Comparison of ENCODE assay signal across 9 cellular contexts in genomic region chr4:65669008-65669971, GRCh38. TPM values are rescaled to one million over a fixed set of nuclear protein-coding genes. Genes with fewer than 3 reads are reported as not detected.
A peak's percentile ranks its signal among the peaks of the same experiment; 100 is the strongest.
DNase-seq lines count a peak whose midpoint lies in the region; ATAC-seq and TF ChIP-seq lines count a peak whose summit lies in the region.
"Had no signal": no experiment of that assay in that cellular context is flagged by ENCODE, and none has a peak within 500 bp of the region (broad histone marks: within the 10 kb centered on the region; RNA-seq: fewer than 3 reads in every experiment).

No MANE protein-coding gene starts in this region.

- no peak overlapping the region for H4K91ac ChIP-seq in trophoblast cell (ENCODE audit: low read depth, low read length)

- H3K79me1 ChIP-seq in trophoblast cell (ENCODE audit: low read length) = no peaks in the 10 kb centered on the region

- H3K79me2 ChIP-seq in PC-9 (ENCODE audit: low read depth) (no peaks in the 10 kb centered on the region), trophoblast cell (ENCODE audit: control insufficient read depth, insufficient read depth, low read length, poor library complexity) (no peaks in the 10 kb centered on the region)

- H3K4me3 ChIP-seq in BJ (ENCODE audit: low read depth, low read length) = peak overlapping the region; percentile 28
- no peak overlapping the region; the same call in 1 of the 2 replicates for H3K4me3 ChIP-seq in PC-9
- peak overlapping the region; percentile 17 to 50 for H3K4me3 ChIP-seq in gastroesophageal sphincter
- peak overlapping the region; percentile 51 for H3K4me3 ChIP-seq in trophoblast cell (ENCODE audit: low read depth, low read length)

- no peak for TF ChIP-seq EP300 in gastroesophageal sphincter (IDR thresholded peaks at IDR 0.05)

- H4K20me1 ChIP-seq in PC-9 (ENCODE audit: insufficient read depth) = no peaks in the 10 kb centered on the region

- no peak overlapping the region for H3K4ac ChIP-seq in trophoblast cell (ENCODE audit: low read depth, low read length)

- H3F3A ChIP-seq in PC-9 (ENCODE audit: insufficient read depth, low read depth) = no peaks in the 10 kb centered on the region

- POLR2A ChIA-PET in BJ (lab: Charles Lee) = no interaction called here
- POLR2A ChIA-PET in PC-9 (lab: Charles Lee; ENCODE audit: unreplicated experiment) = no interaction called here

- intact Hi-C loops in PC-9 (cut with micrococcal nuclease; ENCODE audit: unreplicated experiment) = no loop called here

- no peak overlapping the region for H2BK12ac ChIP-seq in trophoblast cell (ENCODE audit: low read length)

- H2AFZ ChIP-seq in PC-9 (no peak overlapping the region), trophoblast cell (ENCODE audit: insufficient read depth, low read length, poor library complexity) (no peak overlapping the region)

- 0 to 18% methylated on average over 8 to 10 of the region's 59 CpGs for WGBS in gastroesophageal sphincter (ENCODE audit: low coverage in 1 of 2), 2 donors
- no CpG with 5 or more reads among the region's 59 CpGs for WGBS in trophoblast cell (ENCODE audit: extremely low coverage, insufficient coverage, insufficient read length)

- no peak overlapping the region for H4K12ac ChIP-seq in trophoblast cell (ENCODE audit: low read depth, low read length)

- no peaks in the 10 kb centered on the region for H3K9me2 ChIP-seq in PC-9 (ENCODE audit: insufficient read depth)

- ATAC-seq in gastroesophageal sphincter (no peak), left lobe of liver (no peak), HG02763 (IDR thresholded peaks at IDR 0.05; ENCODE audit: unreplicated experiment) (no peak)

- H3K23ac ChIP-seq in trophoblast cell (ENCODE audit: low read length) = no peak overlapping the region

- BruUV-seq in PC-9 (replicated peaks; lab: Mats Ljungman, UMichigan) = no TSS peak

- H3K4me1 ChIP-seq in PC-9 (replicated peaks; ENCODE audit: insufficient read depth) = no peaks in the 10 kb centered on the region
- peaks cover 0 to 35% (median 13%) of the 10 kb centered on the region in 3 donors for H3K4me1 ChIP-seq in gastroesophageal sphincter
- H3K4me1 ChIP-seq in trophoblast cell (ENCODE audit: control insufficient read depth in 1 of 2, insufficient read depth in 2 of 2, low read length in 2 of 2) = peaks cover 14 to 20% of the 10 kb centered on the region in 2 experiments

- H3K27ac ChIP-seq in PC-9 = no peak overlapping the region
- H3K27ac ChIP-seq in gastroesophageal sphincter = no peak overlapping the region
- no peak overlapping the region for H3K27ac ChIP-seq in trophoblast cell (ENCODE audit: low read depth, low read length)

- peak overlapping the region; percentile 39 for H3K9ac ChIP-seq in trophoblast cell (ENCODE audit: low read length)

- DNase-seq in BJ (ENCODE audit: low read depth) (no peak), PC-9 (no peak), trophoblast cell (no peak), left lobe of liver (ENCODE audit: low spot score) (no peak), KG1 (lab: John Stamatoyannopoulos, UW) (no peak), NCI-H1105 (lab: John Stamatoyannopoulos, UW) (no peak)
- DNase-seq: T-helper 9 cell had no signal

- no peak overlapping the region for H2BK5ac ChIP-seq in trophoblast cell (ENCODE audit: low read depth, low read length, poor library complexity)

- H2AK5ac ChIP-seq in trophoblast cell (ENCODE audit: low read length) = no peak overlapping the region

- no peak overlapping the region for H3K18ac ChIP-seq in trophoblast cell (ENCODE audit: low read length)

- peaks cover 16% of the 10 kb centered on the region for H3K27me3 ChIP-seq in BJ (ENCODE audit: control insufficient read depth, insufficient read depth, low read length)
- no peaks in the 10 kb centered on the region for H3K27me3 ChIP-seq in PC-9 (ENCODE audit: insufficient read depth, low read depth)
- peaks cover 54% of the 10 kb centered on the region for H3K27me3 ChIP-seq in gastroesophageal sphincter
- H3K27me3 ChIP-seq in trophoblast cell (ENCODE audit: insufficient read depth, low read length) = peaks cover 26% of the 10 kb centered on the region

- no peak for TF ChIP-seq POLR2A in gastroesophageal sphincter (IDR thresholded peaks at IDR 0.05)

- TF ChIP-seq CTCF in BJ (IDR thresholded peaks at IDR 0.05; ENCODE audit: insufficient read depth, low read depth, low read length) (no peak), PC-9 (conservative IDR thresholded peaks at IDR 0.05) (no peak), gastroesophageal sphincter (IDR thresholded peaks at IDR 0.05) (no peak)

- H4K8ac ChIP-seq in trophoblast cell (ENCODE audit: low read depth, low read length) = no peak overlapping the region

- H3K14ac ChIP-seq in trophoblast cell (ENCODE audit: low read length) = no peak overlapping the region

- H3K36me3 ChIP-seq in BJ (ENCODE audit: control insufficient read depth, insufficient read depth, low read length) (no peaks in the 10 kb centered on the region), PC-9 (ENCODE audit: low read depth) (no peaks in the 10 kb centered on the region), gastroesophageal sphincter (no peaks in the 10 kb centered on the region), trophoblast cell (ENCODE audit: control insufficient read depth in 1 of 2, insufficient read depth in 2 of 2, low read length in 2 of 2) (no peaks in the 10 kb centered on the region)

- H2BK120ac ChIP-seq in trophoblast cell (ENCODE audit: insufficient read depth, low read length, poor library complexity) = no peak overlapping the region

- H3K4me2 ChIP-seq in PC-9 (peak overlapping the region; percentile 69), trophoblast cell (ENCODE audit: low read length) (peak overlapping the region; percentile 95)

- H3K9me3 ChIP-seq in PC-9 (ENCODE audit: insufficient read depth, low read depth) = no peaks in the 10 kb centered on the region
- H3K9me3 ChIP-seq in gastroesophageal sphincter = no peaks in the 10 kb centered on the region
- no peaks in the 10 kb centered on the region for H3K9me3 ChIP-seq in trophoblast cell (ENCODE audit: insufficient read depth, low read depth, low read length)

- CTCF ChIA-PET in BJ (lab: Yijun Ruan, JAX) (no interaction called here), PC-9 (lab: Charles Lee) (no interaction called here)

RNA-seq across cellular contexts. Expression of gene EPHA5, which starts 1.0 kb away (rescaled TPM):
- 2.5 and 2.8 TPM in 2 replicates for polyA plus RNA-seq in BJ (2011; rRNA removed)
- 4.3 and 5.8 TPM in 2 replicates for polyA minus RNA-seq in BJ (2011; rRNA and poly(A)+ RNA removed)
- not detected in 2 replicates for total RNA-seq in PC-9 (2021)
- total RNA-seq in gastroesophageal sphincter = under 1 TPM; 0.10 to 0.78 (median 0.50) TPM
- polyA plus RNA-seq in trophoblast cell (2013) = not detected in 2 replicates
- total RNA-seq in left lobe of liver = not detected
